Comparison of ENCODE assay signal across 8 cellular contexts in genomic region chr5:36150676-36151433, GRCh38. TPM values are rescaled to one million over a fixed set of nuclear protein-coding genes. Genes with fewer than 3 reads are reported as not detected.
DNase-seq lines count a peak whose midpoint lies in the region; ATAC-seq and TF ChIP-seq lines count a peak whose summit lies in the region.

No MANE protein-coding gene starts in this region.

- 2 to 3% methylated on average over 19 to 23 of the region's 23 CpGs for WGBS in esophagus squamous epithelium, 2 donors

- H3K27me3 ChIP-seq in ACC112 (ENCODE audit: insufficient read depth, low read length) (no peaks in the 10 kb centered on the region), esophagus squamous epithelium (no peaks in the 10 kb centered on the region), thoracic aorta (replicated peaks; ENCODE audit: insufficient read depth) (no peaks in the 10 kb centered on the region)

- DNase-seq in NOMO-1 (lab: John Stamatoyannopoulos, UW; ENCODE audit: unreplicated experiment in 2 of 2) (peak; percentile 89 to 91), esophagus squamous epithelium (lab: John Stamatoyannopoulos, UW) (no peak), natural killer cell (peak; percentile 26), thoracic aorta (ENCODE audit: low spot score) (no peak)
- DNase-seq in activated T-cell treated with anti-CD3 and anti-CD28 coated beads, Interleukin-2, amount 50 U/mL, for 24 hours = peak; percentile 64

- intact Hi-C loops in esophagus squamous epithelium (cut with DNase I) = no loop called here
- intact Hi-C loops in natural killer cell (cut with micrococcal nuclease) = loop anchor here (2.0 kb wide), 1 partner anchor 726 kb away; the partner anchor contains the start of gene NIPBL

- no peaks in the 10 kb centered on the region for H3K9me3 Mint-ChIP-seq in activated T-cell treated with anti-CD3 and anti-CD28 coated beads, Interleukin-2, amount 50 U/mL, for 24 hours
- H3K9me3 Mint-ChIP-seq in natural killer cell = no peaks in the 10 kb centered on the region

- peak; percentile 25 for ATAC-seq in GM18907 (IDR thresholded peaks at IDR 0.05; ENCODE audit: unreplicated experiment)
- peak; percentile 18 for ATAC-seq in HG03521 (IDR thresholded peaks at IDR 0.05; ENCODE audit: unreplicated experiment)
- ATAC-seq in natural killer cell = peak in 1 of 3 donors; percentile 10
- no peak for ATAC-seq in thoracic aorta (ENCODE audit: insufficient number of reproducible peaks, low FRiP score, low read depth)

- peak overlapping the region; percentile 90 for H2AFZ ChIP-seq in ACC112 (ENCODE audit: low read length, unreplicated experiment)

- TF ChIP-seq POLR2A in esophagus squamous epithelium (IDR thresholded peaks at IDR 0.05) = peak in 1 of 4 donors; percentile 5

- H3K27ac Mint-ChIP-seq in activated T-cell treated with anti-CD3 and anti-CD28 coated beads, Interleukin-2, amount 50 U/mL, for 24 hours = peak overlapping the region; percentile 94
- H3K27ac Mint-ChIP-seq in natural killer cell = peak overlapping the region; percentile 90 to 92

- H3K27ac ChIP-seq in ACC112 (ENCODE audit: low read depth, low read length) (no peak overlapping the region), esophagus squamous epithelium (peak overlapping the region; percentile 89 to 92 (median 91)), thoracic aorta (peak overlapping the region; percentile 75 to 82)

- H3K9me3 ChIP-seq in esophagus squamous epithelium = no peaks in the 10 kb centered on the region
- H3K9me3 ChIP-seq in thoracic aorta = no peaks in the 10 kb centered on the region

- H3K4me3 ChIP-seq in ACC112 (ENCODE audit: low read depth, low read length) (peak overlapping the region; percentile 96), esophagus squamous epithelium (peak overlapping the region; percentile 89 to 95 (median 92)), thoracic aorta (peak overlapping the region; percentile 90)

- H3K27me3 Mint-ChIP-seq in activated T-cell treated with anti-CD3 and anti-CD28 coated beads, Interleukin-2, amount 50 U/mL, for 24 hours = no peaks in the 10 kb centered on the region
- no peaks in the 10 kb centered on the region for H3K27me3 Mint-ChIP-seq in natural killer cell (ENCODE audit: low read depth in 2 of 2)

- no peak for TF ChIP-seq CTCF in esophagus squamous epithelium (IDR thresholded peaks at IDR 0.05)
- no peak for TF ChIP-seq CTCF in natural killer cell (IDR thresholded peaks at IDR 0.05)
- no peak for TF ChIP-seq CTCF in thoracic aorta (IDR thresholded peaks at IDR 0.05)

- peaks cover 58% of the 10 kb centered on the region for H3K4me1 Mint-ChIP-seq in activated T-cell treated with anti-CD3 and anti-CD28 coated beads, Interleukin-2, amount 50 U/mL, for 24 hours (ENCODE audit: low read depth)
- peaks cover 45 to 58% of the 10 kb centered on the region in 2 donors for H3K4me1 Mint-ChIP-seq in natural killer cell

- peak overlapping the region; percentile 97 for H3K4me3 Mint-ChIP-seq in activated T-cell treated with anti-CD3 and anti-CD28 coated beads, Interleukin-2, amount 50 U/mL, for 24 hours
- H3K4me3 Mint-ChIP-seq in natural killer cell = peak overlapping the region; percentile 98

- H3K4me1 ChIP-seq in ACC112 (ENCODE audit: control insufficient read depth, insufficient read depth, low read length, unreplicated experiment) = peaks cover 36% of the 10 kb centered on the region
- peaks cover 0 to 58% (median 24%) of the 10 kb centered on the region in 3 donors for H3K4me1 ChIP-seq in esophagus squamous epithelium
- H3K4me1 ChIP-seq in thoracic aorta (ENCODE audit: control insufficient read depth in 1 of 2, low read depth in 2 of 2) = peaks cover 5 to 30% of the 10 kb centered on the region in 2 donors

- H3K79me2 ChIP-seq in ACC112 (ENCODE audit: control insufficient read depth, insufficient read depth, low read length, unreplicated experiment) = peaks cover 54% of the 10 kb centered on the region

- H3K36me3 ChIP-seq in ACC112 (ENCODE audit: insufficient read depth, low read length) (peaks cover 6% of the 10 kb centered on the region; the same call in 1 of the 2 replicates), esophagus squamous epithelium (peaks cover 0 to 15% (median 0%) of the 10 kb centered on the region in 3 donors), thoracic aorta (no peaks in the 10 kb centered on the region)

- H3K36me3 Mint-ChIP-seq in activated T-cell treated with anti-CD3 and anti-CD28 coated beads, Interleukin-2, amount 50 U/mL, for 24 hours (ENCODE audit: low read depth) = peaks cover 45% of the 10 kb centered on the region
- peaks cover 4% of the 10 kb centered on the region for H3K36me3 Mint-ChIP-seq in natural killer cell

RNA-seq across cellular contexts. Expression of gene LMBRD2, which starts 0.8 kb away (rescaled TPM):
- 10 to 100 TPM in 1 of 4 donors, 1 to 10 TPM in 3; 6.9 to 23.2 (median 8.8) TPM for total RNA-seq in esophagus squamous epithelium
- total RNA-seq in natural killer cell = 1 to 10 TPM; 6.9 to 9.8 (median 9.6) TPM
- 10 to 100 TPM in 1 of 2 donors, 1 to 10 TPM in 1; 9.5 to 11.0 TPM for total RNA-seq in thoracic aorta

RNA-seq across cellular contexts. Expression of gene SKP2, which starts 1.1 kb away (rescaled TPM):
- 10 to 100 TPM; 10.3 to 41.5 (median 23.6) TPM for total RNA-seq in esophagus squamous epithelium
- 10 to 100 TPM; 12.0 to 20.5 (median 15.0) TPM for total RNA-seq in natural killer cell
- total RNA-seq in thoracic aorta = 1 to 10 TPM; 6.4 to 7.8 TPM

Comparison
In these comparisons a context has a peak if more than half of its experiments do, and no peak if none do; other contexts are left out.
1. DNase-seq: peak in NOMO-1 (2 of 2), activated T-cell treated with anti-CD3 and anti-CD28 coated beads, Interleukin-2, amount 50 U/mL, for 24 hours (single experiment) and natural killer cell (single experiment); none in esophagus squamous epithelium (single experiment) and thoracic aorta (single experiment).
2. Peak in every context shown above with its lines, with median percentiles within 50 percentile points of each other: H3K4me3 ChIP-seq.